12 cellular contexts compared by ENCODE assay signal in the genomic region with DNA sequence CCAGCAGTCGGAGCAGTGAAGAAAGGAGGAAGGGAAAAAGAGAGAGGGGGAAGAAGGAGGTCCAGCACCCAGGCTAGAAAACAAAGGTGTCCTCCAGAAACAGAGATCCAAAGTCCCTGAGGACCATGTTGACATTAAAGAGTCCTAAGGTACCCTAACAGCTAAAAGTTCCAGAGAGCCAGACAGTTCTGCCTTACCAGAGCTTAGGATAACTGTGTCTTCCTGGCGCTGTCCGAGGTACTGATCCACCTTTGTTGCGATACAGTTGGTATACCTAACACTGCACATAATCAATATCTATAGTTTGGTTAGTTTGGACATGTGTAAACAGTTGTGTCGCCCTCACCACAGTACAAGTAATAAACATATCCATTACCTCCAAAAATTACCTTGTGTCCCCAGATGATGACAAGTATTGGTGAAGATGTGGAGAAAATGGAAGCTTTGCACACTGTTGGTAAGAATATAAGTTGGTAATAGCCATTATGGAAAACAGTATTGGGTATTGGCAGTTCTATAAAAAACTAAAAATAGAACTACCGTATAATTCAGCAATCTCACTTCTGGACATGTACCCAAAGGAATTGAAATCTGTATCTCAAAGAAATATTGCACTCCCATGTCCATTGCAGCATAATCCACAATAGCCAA. TPM values are rescaled to one million over a fixed set of nuclear protein-coding genes. Genes with fewer than 3 reads are reported as not detected.
DNase-seq lines count a peak whose midpoint lies in the region; ATAC-seq lines count a peak whose summit lies in the region.
"Had no signal": no experiment of that assay in that cellular context is flagged by ENCODE, and none has a peak within 500 bp of the region (broad histone marks: within the 10 kb centered on the region; RNA-seq: fewer than 3 reads in every experiment).

No MANE protein-coding gene starts in this region.

- H3K27ac Mint-ChIP-seq in activated CD4-positive, alpha-beta memory T cell treated with anti-CD3 and anti-CD28 coated beads for 36 hours = no peak overlapping the region
- H3K27ac Mint-ChIP-seq in T-cell = no peak overlapping the region
- H3K27ac Mint-ChIP-seq: activated naive CD8-positive, alpha-beta T cell had no signal

- POLR2A ChIA-PET in activated CD4-positive, alpha-beta memory T cell treated with anti-CD3 and anti-CD28 coated beads for 36 hours (lab: Charles Lee) = no interaction called here
- POLR2A ChIA-PET in T-cell (lab: Charles Lee) = no interaction called here

- CTCF ChIA-PET in activated CD4-positive, alpha-beta memory T cell treated with anti-CD3 and anti-CD28 coated beads for 36 hours (lab: Charles Lee) = no interaction called here
- CTCF ChIA-PET in T-cell (lab: Charles Lee) = no interaction called here

- H3K4me1 Mint-ChIP-seq in activated CD4-positive, alpha-beta memory T cell treated with anti-CD3 and anti-CD28 coated beads for 36 hours (ENCODE audit: low read depth) = no peaks in the 10 kb centered on the region
- no peaks in the 10 kb centered on the region for H3K4me1 Mint-ChIP-seq in T-cell

- DNase-seq in Caki2 (ENCODE audit: low read depth) = peak; percentile 26
- peak; percentile 25 for DNase-seq in HT-29 (ENCODE audit: low spot score)
- peak; percentile 29 for DNase-seq in activated CD4-positive, alpha-beta memory T cell treated with anti-CD3 and anti-CD28 coated beads for 36 hours
- peak; percentile 72 for DNase-seq in islet precursor cell
- DNase-seq in dedifferentiated amniotic fluid mesenchymal stem cell (ENCODE audit: extremely low spot score) = no peak
- no peak for DNase-seq in T-cell
- DNase-seq in NCI-H2029 treated with DMSO at 0.1 percent for 48 hours (lab: John Stamatoyannopoulos, UW) = no peak
- DNase-seq: GF-D8, NCI-H1694 had no signal

- H3K4me3 Mint-ChIP-seq in activated CD4-positive, alpha-beta memory T cell treated with anti-CD3 and anti-CD28 coated beads for 36 hours = no peak overlapping the region
- H3K4me3 Mint-ChIP-seq in T-cell = no peak overlapping the region
- H3K4me3 Mint-ChIP-seq: activated naive CD8-positive, alpha-beta T cell had no signal

- H3K36me3 Mint-ChIP-seq in activated CD4-positive, alpha-beta memory T cell treated with anti-CD3 and anti-CD28 coated beads for 36 hours = no peaks in the 10 kb centered on the region
- H3K36me3 Mint-ChIP-seq in T-cell = no peaks in the 10 kb centered on the region
- H3K36me3 Mint-ChIP-seq: activated naive CD8-positive, alpha-beta T cell had no signal

- intact Hi-C loops in activated CD4-positive, alpha-beta memory T cell treated with anti-CD3 and anti-CD28 coated beads for 36 hours (cut with micrococcal nuclease) = no loop called here

- no peak for ATAC-seq in T-cell (replicated peaks in 1 of 4)
- ATAC-seq in HG02759 (IDR thresholded peaks at IDR 0.05; ENCODE audit: unreplicated experiment) = no peak

- in situ Hi-C loops in Caki2 (cut with HindIII; ENCODE audit: low pct_unique_long_range_greater_than_20kb, low sequenced_read_pairs) = no loop called here

- peaks cover 9% of the 10 kb centered on the region for H3K27me3 Mint-ChIP-seq in activated CD4-positive, alpha-beta memory T cell treated with anti-CD3 and anti-CD28 coated beads for 36 hours
- H3K27me3 Mint-ChIP-seq in T-cell = peaks cover 21 to 24% of the 10 kb centered on the region in 2 donors

- no peaks in the 10 kb centered on the region for H3K9me3 Mint-ChIP-seq in activated CD4-positive, alpha-beta memory T cell treated with anti-CD3 and anti-CD28 coated beads for 36 hours
- no peaks in the 10 kb centered on the region for H3K9me3 Mint-ChIP-seq in T-cell

RNA-seq across cellular contexts. Expression of gene GRID1, which starts 59.8 kb away (rescaled TPM):
- total RNA-seq in Caki2 (2014; rRNA removed; shearing (Covaris generic); ENCODE audit: low replicate concordance) = 2.6 and 6.6 TPM in 2 replicates
- total RNA-seq in HT-29 (2014; rRNA removed; shearing (Covaris generic)) = not detected in 2 replicates
- not detected for total RNA-seq in activated CD4-positive, alpha-beta memory T cell treated with anti-CD3 and anti-CD28 coated beads for 36 hours
- under 1 TPM in 1 of 5 donors, not detected in 4; 0.68 TPM for total RNA-seq in T-cell
- total RNA-seq: mononuclear cell had no signal

Comparison
In these comparisons a context has a peak if more than half of its experiments do, and no peak if none do; other contexts are left out.
1. DNase-seq: peak in Caki2 (single experiment), HT-29 (single experiment), activated CD4-positive, alpha-beta memory T cell treated with anti-CD3 and anti-CD28 coated beads for 36 hours (single experiment) and islet precursor cell (single experiment); none in dedifferentiated amniotic fluid mesenchymal stem cell (single experiment), T-cell (0 of 34) and NCI-H2029 treated with DMSO at 0.1 percent for 48 hours (single experiment).